In the genomic region with DNA sequence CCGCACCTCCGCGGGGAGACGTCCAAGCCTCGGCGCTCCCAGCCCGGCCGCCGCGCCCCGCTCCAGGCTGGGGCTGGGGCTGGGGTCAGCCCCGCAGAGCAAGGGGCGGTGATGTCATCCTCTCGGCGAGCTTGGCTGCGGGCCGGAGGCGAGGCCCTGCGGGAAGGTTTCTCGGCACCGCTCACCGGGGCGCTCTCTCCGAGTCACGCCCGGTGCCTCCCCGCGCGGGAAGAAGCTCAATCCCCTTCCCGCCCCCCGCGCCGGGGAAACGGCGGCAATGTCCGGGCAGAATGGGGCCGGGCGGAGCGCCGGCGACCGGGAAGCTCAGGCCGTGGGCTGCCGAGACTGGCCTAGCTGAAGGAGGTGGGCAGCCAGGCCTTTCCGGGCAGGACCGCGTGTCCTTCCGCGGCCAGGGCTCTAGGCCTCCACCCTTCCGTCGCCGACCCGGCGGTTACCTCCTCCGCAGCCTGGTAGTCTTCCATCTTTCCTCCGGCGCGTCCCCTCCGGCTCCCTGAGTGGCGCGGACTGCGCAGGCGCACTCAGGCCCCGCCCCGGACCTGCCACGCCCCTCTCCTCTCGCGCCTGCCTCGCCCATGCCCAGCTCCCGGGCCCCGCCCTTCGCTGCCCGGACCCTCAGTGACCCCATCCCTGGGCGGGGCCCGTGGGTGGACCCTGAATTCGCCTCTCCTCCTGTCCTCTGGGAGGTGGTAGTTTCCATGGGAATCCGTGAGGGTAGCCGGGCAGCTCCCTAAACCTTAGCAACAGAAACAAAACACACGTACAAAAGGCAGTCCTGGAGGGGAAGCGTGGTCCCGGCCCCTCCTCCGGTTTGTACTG, we compare ENCODE assay signal across 1 cellular context.
TF ChIP-seq lines count a peak whose summit lies in the region.

Gene DYNLT1, minus strand, starts transcription at position 517 of the 837 bp plus-strand sequence. Its CDS starts 35 bp downstream, at position 482.

TF ChIP-seq in H1, 55 proteins besides CTCF, POLR2A, EP300 and RAD21 (continued from another document):
- peak; percentile 97 for TF ChIP-seq ASH2L (IDR thresholded peaks at IDR 0.05; ENCODE audit: low read length)
TF ChIP-seq in H1: peak in this region for 17.
